ENCODE assay signal across 10 cellular contexts in genomic region chr15:95284933-95285401, GRCh38.
DNase-seq lines count a peak whose midpoint lies in the region; ATAC-seq and TF ChIP-seq lines count a peak whose summit lies in the region.
"Had no signal": no experiment of that assay in that cellular context is flagged by ENCODE, and none has a peak within 500 bp of the region (broad histone marks: within the 10 kb centered on the region; RNA-seq: fewer than 3 reads in every experiment).

No MANE protein-coding gene starts in this region.

- no peak for TF ChIP-seq EP300 in stomach (IDR thresholded peaks at IDR 0.05)

- no peak overlapping the region for H3K9ac ChIP-seq in mammary epithelial cell (ENCODE audit: insufficient read depth, low read length)

- no peak overlapping the region for H3K4me3 ChIP-seq in stomach
- no peak overlapping the region for H3K4me3 ChIP-seq in mammary epithelial cell (replicated peaks in 1 of 3; ENCODE audit: insufficient read depth in 1 of 3, low read depth in 2 of 3, low read length in 3 of 3)

- in situ Hi-C loops in mammary epithelial cell (cut with MboI; ENCODE audit: low sequenced_read_pairs in 2 of 2) = loop anchor here in 1 of 2 donors (25.0 kb wide), 2 partner anchors 248 to 623 kb away; no protein-coding TSS in a partner anchor

- H3K36me3 Mint-ChIP-seq in activated CD4-positive, alpha-beta memory T cell treated with anti-CD3 and anti-CD28 coated beads, Interleukin-2, amount 10 ng/mL, durations not matched to agents 7 days and 5 days (ENCODE audit: low read depth) = no peaks in the 10 kb centered on the region
- H3K36me3 Mint-ChIP-seq in activated CD4-positive, alpha-beta memory T cell treated with anti-CD3 and anti-CD28 coated beads for 36 hours = no peaks in the 10 kb centered on the region

- no peaks in the 10 kb centered on the region for H3K9me3 Mint-ChIP-seq in activated CD4-positive, alpha-beta memory T cell treated with anti-CD3 and anti-CD28 coated beads, Interleukin-2, amount 10 ng/mL, durations not matched to agents 7 days and 5 days
- no peaks in the 10 kb centered on the region for H3K9me3 Mint-ChIP-seq in activated CD4-positive, alpha-beta memory T cell treated with anti-CD3 and anti-CD28 coated beads for 36 hours
- H3K9me3 Mint-ChIP-seq: CD4-positive, alpha-beta T cell had no signal

- H3K4me1 Mint-ChIP-seq in activated CD4-positive, alpha-beta memory T cell treated with anti-CD3 and anti-CD28 coated beads, Interleukin-2, amount 10 ng/mL, durations not matched to agents 7 days and 5 days = peaks cover 14% of the 10 kb centered on the region
- peaks cover 10% of the 10 kb centered on the region for H3K4me1 Mint-ChIP-seq in activated CD4-positive, alpha-beta memory T cell treated with anti-CD3 and anti-CD28 coated beads for 36 hours (ENCODE audit: low read depth)

- TF ChIP-seq POLR2A in stomach (IDR thresholded peaks at IDR 0.05) = no peak

- intact Hi-C loops in activated CD4-positive, alpha-beta memory T cell treated with anti-CD3 and anti-CD28 coated beads for 36 hours (cut with micrococcal nuclease) = no loop called here
- intact Hi-C loops in stomach (cut with DNase I; ENCODE audit: low total_unique reads) (no loop called here), mammary epithelial cell (cut with micrococcal nuclease) (no loop called here)

- no peaks in the 10 kb centered on the region for H3K79me2 ChIP-seq in mammary epithelial cell (ENCODE audit: insufficient read depth, low read length)

- H3K27me3 ChIP-seq in stomach (no peaks in the 10 kb centered on the region), mammary epithelial cell (ENCODE audit: insufficient read depth, low read length) (no peaks in the 10 kb centered on the region)

- TF ChIP-seq CTCF in stomach (IDR thresholded peaks at IDR 0.05) (no peak), mammary epithelial cell (conservative IDR thresholded peaks at IDR 0.05 in 1 of 2, IDR thresholded peaks at IDR 0.05 in 1 of 2; ENCODE audit: extremely low read depth in 1 of 2, insufficient read depth in 1 of 2, low read depth in 1 of 2, low read length in 2 of 2) (no peak)

- no peaks in the 10 kb centered on the region for H3K27me3 Mint-ChIP-seq in activated CD4-positive, alpha-beta memory T cell treated with anti-CD3 and anti-CD28 coated beads, Interleukin-2, amount 10 ng/mL, durations not matched to agents 7 days and 5 days
- peaks cover 4% of the 10 kb centered on the region for H3K27me3 Mint-ChIP-seq in activated CD4-positive, alpha-beta memory T cell treated with anti-CD3 and anti-CD28 coated beads for 36 hours

- H3K36me3 ChIP-seq in stomach = no peaks in the 10 kb centered on the region
- no peaks in the 10 kb centered on the region for H3K36me3 ChIP-seq in mammary epithelial cell (ENCODE audit: insufficient read depth, low read length)

- no peaks in the 10 kb centered on the region for H4K20me1 ChIP-seq in mammary epithelial cell (ENCODE audit: insufficient read depth, low read length)

- dilution Hi-C loops in mammary epithelial cell (cut with HindIII; ENCODE audit: low sequenced_read_pairs) = loop anchor here (10.0 kb wide), 1 partner anchor 240 kb away; no protein-coding TSS in a partner anchor

- H3K27ac Mint-ChIP-seq in activated CD4-positive, alpha-beta memory T cell treated with anti-CD3 and anti-CD28 coated beads, Interleukin-2, amount 10 ng/mL, durations not matched to agents 7 days and 5 days = peak overlapping the region; percentile 57
- H3K27ac Mint-ChIP-seq in activated CD4-positive, alpha-beta memory T cell treated with anti-CD3 and anti-CD28 coated beads for 36 hours = no peak overlapping the region
- H3K27ac Mint-ChIP-seq: CD4-positive, alpha-beta T cell had no signal

- H3K27ac ChIP-seq in stomach = peak overlapping the region in 4 of 5 donors; percentile 11 to 81 (median 36)
- no peak overlapping the region for H3K27ac ChIP-seq in mammary epithelial cell (ENCODE audit: insufficient read depth, low read depth, low read length)

- peaks cover 0 to 33% (median 12%) of the 10 kb centered on the region in 4 donors for H3K4me1 ChIP-seq in stomach
- H3K4me1 ChIP-seq in mammary epithelial cell (ENCODE audit: insufficient read depth, low read length) = peaks cover 5% of the 10 kb centered on the region

- CTCF ChIA-PET in activated CD4-positive, alpha-beta memory T cell treated with anti-CD3 and anti-CD28 coated beads, Interleukin-2, amount 10 ng/mL, durations not matched to agents 7 days and 5 days (lab: Charles Lee) = no interaction called here
- CTCF ChIA-PET in activated CD4-positive, alpha-beta memory T cell treated with anti-CD3 and anti-CD28 coated beads for 36 hours (lab: Charles Lee) = no interaction called here
- CTCF ChIA-PET in mammary epithelial cell (lab: Charles Lee; ENCODE audit: low non-redundant PET) = no interaction called here

- H3K9me3 ChIP-seq in stomach = no peaks in the 10 kb centered on the region
- no peaks in the 10 kb centered on the region for H3K9me3 ChIP-seq in mammary epithelial cell (replicated peaks; ENCODE audit: insufficient read depth, low read length)

- H2AFZ ChIP-seq in mammary epithelial cell (ENCODE audit: low read depth, low read length) = no peak overlapping the region

- no peak overlapping the region for H3K4me2 ChIP-seq in mammary epithelial cell (ENCODE audit: insufficient read depth, low read depth, low read length)

- no peak overlapping the region for H3K4me3 Mint-ChIP-seq in activated CD4-positive, alpha-beta memory T cell treated with anti-CD3 and anti-CD28 coated beads, Interleukin-2, amount 10 ng/mL, durations not matched to agents 7 days and 5 days
- no peak overlapping the region for H3K4me3 Mint-ChIP-seq in activated CD4-positive, alpha-beta memory T cell treated with anti-CD3 and anti-CD28 coated beads for 36 hours
- H3K4me3 Mint-ChIP-seq: CD4-positive, alpha-beta T cell had no signal

- DNase-seq in activated CD4-positive, alpha-beta memory T cell treated with anti-CD3 and anti-CD28 coated beads, Interleukin-2, amount 10 ng/mL, durations not matched to agents 7 days and 5 days = peak; percentile 29
- DNase-seq in activated CD4-positive, alpha-beta memory T cell treated with anti-CD3 and anti-CD28 coated beads for 36 hours = no peak
- DNase-seq in SIG-M5 (lab: John Stamatoyannopoulos, UW) (peak; percentile 56), fibroblast of gingiva (ENCODE audit: low read depth) (peak; percentile 76), stomach (no peak), mammary epithelial cell (no peak)
- no peak for DNase-seq in stimulated activated CD4-positive, alpha-beta T cell treated with anti-CD3 and anti-CD28 coated beads, Interleukin-2, amount 100 ng/mL, for 24 hours
- DNase-seq: CD4-positive, alpha-beta T cell; SW 1271 had no signal

- POLR2A ChIA-PET in activated CD4-positive, alpha-beta memory T cell treated with anti-CD3 and anti-CD28 coated beads, Interleukin-2, amount 10 ng/mL, durations not matched to agents 7 days and 5 days (lab: Charles Lee) = no interaction called here
- POLR2A ChIA-PET in activated CD4-positive, alpha-beta memory T cell treated with anti-CD3 and anti-CD28 coated beads for 36 hours (lab: Charles Lee) = no interaction called here

- WGBS in stomach, 5 donors = 7 to 21% (median 14%) methylated on average over 3 of the region's 3 CpGs
- WGBS in mammary epithelial cell (ENCODE audit: low coverage, missing lambda C conversion rate) = 55% methylated on average over 3 of the region's 3 CpGs

- ATAC-seq in HG03460 (IDR thresholded peaks at IDR 0.05; ENCODE audit: unreplicated experiment) = no peak

- BruUV-seq in mammary epithelial cell (replicated peaks; lab: Mats Ljungman, UMichigan) = no TSS peak

Comparison
In these comparisons a context has a peak if more than half of its experiments do, and no peak if none do; other contexts are left out.
1. DNase-seq: peak in activated CD4-positive, alpha-beta memory T cell treated with anti-CD3 and anti-CD28 coated beads, Interleukin-2, amount 10 ng/mL, durations not matched to agents 7 days and 5 days (single experiment), SIG-M5 (single experiment) and fibroblast of gingiva (single experiment); none in activated CD4-positive, alpha-beta memory T cell treated with anti-CD3 and anti-CD28 coated beads for 36 hours (single experiment), stomach (single experiment), mammary epithelial cell (single experiment) and stimulated activated CD4-positive, alpha-beta T cell treated with anti-CD3 and anti-CD28 coated beads, Interleukin-2, amount 100 ng/mL, for 24 hours (0 of 2).